Comparison of ENCODE assay signal across 9 cellular contexts in genomic region chr10:22655312-22655973, GRCh38. TPM values are rescaled to one million over a fixed set of nuclear protein-coding genes. Genes with fewer than 3 reads are reported as not detected.
DNase-seq lines count a peak whose midpoint lies in the region; ATAC-seq and TF ChIP-seq lines count a peak whose summit lies in the region.
"Had no signal": no experiment of that assay in that cellular context is flagged by ENCODE, and none has a peak within 500 bp of the region (broad histone marks: within the 10 kb centered on the region; RNA-seq: fewer than 3 reads in every experiment).

No MANE protein-coding gene starts in this region.

- H3K36me3 Mint-ChIP-seq in activated CD4-positive, alpha-beta T cell treated with anti-CD3 and anti-CD28 coated beads for 36 hours (ENCODE audit: low read depth) = peaks cover 18% of the 10 kb centered on the region

- CTCF ChIA-PET in activated CD4-positive, alpha-beta T cell treated with anti-CD3 and anti-CD28 coated beads for 36 hours (lab: Charles Lee) = interaction anchor here (1.1 to 3.3 kb wide), 7 partner anchors 9 to 41 kb away, joined by 3 to 26 read pairs (median 4); no protein-coding TSS in a partner anchor

- H3K27me3 ChIP-seq in Peyer's patch = no peaks in the 10 kb centered on the region
- no peaks in the 10 kb centered on the region for H3K27me3 ChIP-seq in body of pancreas
- H3K27me3 ChIP-seq: uterus had no signal

- TF ChIP-seq POLR2A in Peyer's patch (IDR thresholded peaks at IDR 0.05) (no peak), body of pancreas (IDR thresholded peaks at IDR 0.05) (no peak)

- H3K4me3 ChIP-seq in Peyer's patch (no peak overlapping the region), choroid plexus epithelial cell (ENCODE audit: low read depth, low read length) (no peak overlapping the region), skeletal muscle cell (ENCODE audit: low read depth, low read length) (no peak overlapping the region), body of pancreas (no peak overlapping the region)
- H3K4me3 ChIP-seq: uterus had no signal

- peak; percentile 57 for ATAC-seq in activated CD4-positive, alpha-beta T cell treated with anti-CD3 and anti-CD28 coated beads for 36 hours
- ATAC-seq in body of pancreas = no peak
- no peak for ATAC-seq in HG03442 (IDR thresholded peaks at IDR 0.05; ENCODE audit: unreplicated experiment)

- POLR2A ChIA-PET in activated CD4-positive, alpha-beta T cell treated with anti-CD3 and anti-CD28 coated beads for 36 hours (lab: Charles Lee) = interaction anchor here (0.7 to 1.5 kb wide), 4 partner anchors 12 to 794 kb away, joined by 3 to 5 read pairs (median 4); no protein-coding TSS in a partner anchor

- H3K27me3 Mint-ChIP-seq in activated CD4-positive, alpha-beta T cell treated with anti-CD3 and anti-CD28 coated beads for 36 hours = no peaks in the 10 kb centered on the region

- H3K36me3 ChIP-seq in Peyer's patch (no peaks in the 10 kb centered on the region), body of pancreas (replicated peaks in 1 of 2; ENCODE audit: insufficient read depth in 1 of 2, low read depth in 2 of 2) (no peaks in the 10 kb centered on the region)
- H3K36me3 ChIP-seq: uterus had no signal

- H3K9me3 ChIP-seq in Peyer's patch = no peaks in the 10 kb centered on the region
- H3K9me3 ChIP-seq in body of pancreas = no peaks in the 10 kb centered on the region
- H3K9me3 ChIP-seq: uterus had no signal

- peak in 1 of 6 experiments; percentile 5 for TF ChIP-seq CTCF in Peyer's patch (IDR thresholded peaks at IDR 0.05)
- peak; percentile 48 for TF ChIP-seq CTCF in choroid plexus epithelial cell (conservative IDR thresholded peaks at IDR 0.05; ENCODE audit: low read depth, low read length)
- TF ChIP-seq CTCF in body of pancreas (IDR thresholded peaks at IDR 0.05) = no peak

- no peaks in the 10 kb centered on the region for H3K9me3 Mint-ChIP-seq in activated CD4-positive, alpha-beta T cell treated with anti-CD3 and anti-CD28 coated beads for 36 hours (ENCODE audit: low read depth)

- H3K4me3 Mint-ChIP-seq in activated CD4-positive, alpha-beta T cell treated with anti-CD3 and anti-CD28 coated beads for 36 hours = peak overlapping the region; percentile 63

- H3K4me1 Mint-ChIP-seq in activated CD4-positive, alpha-beta T cell treated with anti-CD3 and anti-CD28 coated beads for 36 hours = peaks cover 98% of the 10 kb centered on the region

- H3K27ac ChIP-seq in Peyer's patch = peak overlapping the region in 3 of 4 donors; percentile 55 to 72 (median 56)
- no peak overlapping the region for H3K27ac ChIP-seq in body of pancreas
- H3K27ac ChIP-seq: uterus had no signal

- peak; percentile 62 for DNase-seq in activated CD4-positive, alpha-beta T cell treated with anti-CD3 and anti-CD28 coated beads for 36 hours
- no peak for DNase-seq in activated CD4-positive, alpha-beta T cell treated with anti-CD3 and anti-CD28 coated beads for 1 hour
- DNase-seq in Peyer's patch (no peak), choroid plexus epithelial cell (ENCODE audit: low read depth) (peak; percentile 93), skeletal muscle cell (ENCODE audit: low read depth) (peak; percentile 53), body of pancreas (no peak), anterior cingulate cortex (lab: John Stamatoyannopoulos, UW) (no peak)
- DNase-seq: uterus had no signal

- intact Hi-C loops in activated CD4-positive, alpha-beta T cell treated with anti-CD3 and anti-CD28 coated beads for 36 hours (cut with DNase I, micrococcal nuclease) = loop anchor here (1.0 to 10.0 kb wide), 4 partner anchors 11 to 709 kb away; no protein-coding TSS in a partner anchor
- intact Hi-C loops in body of pancreas (cut with DNase I) = no loop called here

- 45 to 50% methylated on average over 10 of the region's 10 CpGs for WGBS in body of pancreas, 2 donors

- peak overlapping the region; percentile 85 for H3K27ac Mint-ChIP-seq in activated CD4-positive, alpha-beta T cell treated with anti-CD3 and anti-CD28 coated beads for 36 hours

- H3K4me1 ChIP-seq in Peyer's patch (peaks cover 0 to 44% (median 20%) of the 10 kb centered on the region in 4 donors), body of pancreas (no peaks in the 10 kb centered on the region)

RNA-seq across cellular contexts. Expression of gene PIP4K2A, which starts 58.9 kb away (rescaled TPM):
- total RNA-seq in activated CD4-positive, alpha-beta T cell treated with anti-CD3 and anti-CD28 coated beads for 36 hours = 100 to 1,000 TPM; 105 to 108 TPM
- total RNA-seq in Peyer's patch (10 to 100 TPM in 2 of 4 donors, 1 to 10 TPM in 2; 6.8 to 34.7 (median 15.4) TPM), body of pancreas (1 to 10 TPM; 3.6 to 7.8 TPM)

Comparison
In these comparisons a context has a peak if more than half of its experiments do, and no peak if none do; other contexts are left out.
1. DNase-seq: peak in activated CD4-positive, alpha-beta T cell treated with anti-CD3 and anti-CD28 coated beads for 36 hours (single experiment), choroid plexus epithelial cell (single experiment) and skeletal muscle cell (single experiment); none in activated CD4-positive, alpha-beta T cell treated with anti-CD3 and anti-CD28 coated beads for 1 hour (single experiment), Peyer's patch (0 of 3), body of pancreas (0 of 4) and anterior cingulate cortex (0 of 58).
2. H3K27ac ChIP-seq: peak in Peyer's patch (3 of 4); none in body of pancreas (0 of 4).